14 cellular contexts compared by ENCODE assay signal in genomic region chr5:151139015-151139414, GRCh38. TPM values are rescaled to one million over a fixed set of nuclear protein-coding genes. Genes with fewer than 3 reads are reported as not detected.
DNase-seq lines count a peak whose midpoint lies in the region; TF ChIP-seq lines count a peak whose summit lies in the region.
"Had no signal": no experiment of that assay in that cellular context is flagged by ENCODE, and none has a peak within 500 bp of the region (broad histone marks: within the 10 kb centered on the region; RNA-seq: fewer than 3 reads in every experiment).

No MANE protein-coding gene starts in this region.

- peak overlapping the region; percentile 60 for H3K4me3 Mint-ChIP-seq in activated naive CD8-positive, alpha-beta T cell
- H3K4me3 Mint-ChIP-seq in progenitor cell of endocrine pancreas (ENCODE audit: low read depth) (no peak overlapping the region), HFFc6 (no peak overlapping the region)
- H3K4me3 Mint-ChIP-seq: nephron progenitor cell had no signal

- TF ChIP-seq CTCF in progenitor cell of endocrine pancreas (IDR thresholded peaks at IDR 0.05; ENCODE audit: unreplicated experiment) (no peak), HFFc6 (IDR thresholded peaks at IDR 0.05) (no peak)

- H3K27me3 ChIP-seq in H7 (ENCODE audit: control insufficient read depth, insufficient read depth, low read length), result no peaks in the 10 kb centered on the region
- H3K27me3 ChIP-seq: esophagus squamous epithelium, testis had no signal

- no peak overlapping the region for H3K4me3 ChIP-seq in H7 (ENCODE audit: insufficient read depth, low read depth, low read length)
- H3K4me3 ChIP-seq: esophagus squamous epithelium, testis had no signal

- peaks cover 84% of the 10 kb centered on the region for H3K4me1 Mint-ChIP-seq in activated naive CD8-positive, alpha-beta T cell (ENCODE audit: low read depth)
- H3K4me1 Mint-ChIP-seq in progenitor cell of endocrine pancreas (ENCODE audit: low read depth) (no peaks in the 10 kb centered on the region), HFFc6 (ENCODE audit: low read depth) (peaks cover 34% of the 10 kb centered on the region)

- H3K36me3 Mint-ChIP-seq in activated naive CD8-positive, alpha-beta T cell, result peaks cover 24% of the 10 kb centered on the region
- no peaks in the 10 kb centered on the region for H3K36me3 Mint-ChIP-seq in progenitor cell of endocrine pancreas (ENCODE audit: insufficient read depth)
- peaks cover 63% of the 10 kb centered on the region for H3K36me3 Mint-ChIP-seq in HFFc6 (ENCODE audit: low read depth)

- peak overlapping the region; percentile 91 for H3K27ac Mint-ChIP-seq in activated naive CD8-positive, alpha-beta T cell
- H3K27ac Mint-ChIP-seq in progenitor cell of endocrine pancreas (peak overlapping the region; percentile 60), HFFc6 (no peak overlapping the region)
- H3K27ac Mint-ChIP-seq: nephron progenitor cell had no signal

- no peaks in the 10 kb centered on the region for H3K9me3 Mint-ChIP-seq in activated naive CD8-positive, alpha-beta T cell (ENCODE audit: low read depth)
- H3K9me3 Mint-ChIP-seq in progenitor cell of endocrine pancreas (ENCODE audit: low read depth) (no peaks in the 10 kb centered on the region), HFFc6 (no peaks in the 10 kb centered on the region)
- H3K9me3 Mint-ChIP-seq: activated naive CD4-positive, alpha-beta T cell treated with anti-CD3 and anti-CD28 coated beads, Interleukin-2, amount 50 U/mL, for 72 hours; nephron progenitor cell had no signal

- peak; percentile 37 to 56 for DNase-seq in NCI-H2081 (lab: John Stamatoyannopoulos, UW)
- no peak for DNase-seq in NCI-H2081 treated with DMSO at 0.1 percent for 48 hours (lab: John Stamatoyannopoulos, UW)
- DNase-seq in NCI-H2196 treated with DMSO at 0.1 percent for 48 hours (lab: John Stamatoyannopoulos, UW; ENCODE audit: unreplicated experiment), result peak; percentile 37
- no peak for DNase-seq in progenitor cell of endocrine pancreas (ENCODE audit: low spot score, unreplicated experiment)
- no peak for DNase-seq in C1 segment of cervical spinal cord (lab: John Stamatoyannopoulos, UW)
- DNase-seq in HFFc6, result no peak
- DNase-seq in H7, result no peak
- DNase-seq: Calu3, esophagus squamous epithelium, nephron progenitor cell, SK-N-SH, testis had no signal

- H3K27me3 Mint-ChIP-seq in activated naive CD8-positive, alpha-beta T cell, result no peaks in the 10 kb centered on the region
- H3K27me3 Mint-ChIP-seq in progenitor cell of endocrine pancreas (no peaks in the 10 kb centered on the region), HFFc6 (ENCODE audit: insufficient read depth) (no peaks in the 10 kb centered on the region; the same call in 1 of the 2 replicates)

- H3K36me3 ChIP-seq in H7 (replicated peaks; ENCODE audit: control insufficient read depth, insufficient read depth, low read length), result peaks cover 22% of the 10 kb centered on the region

RNA-seq across cellular contexts. Expression of gene ANXA6, which starts 18.6 kb away (rescaled TPM):
- 27.7 and 28.5 TPM in 2 replicates for total RNA-seq in progenitor cell of endocrine pancreas
- 100 to 1,000 TPM; 507 to 578 (median 546) TPM for total RNA-seq in HFFc6 (2021; fragmentation: NEBNext Ultra II Directional; extraction: Animal tissue kit (Norgen Biotek cat#: 25700))
- 179 and 212 TPM in 2 replicates for total RNA-seq in H7 (2014; rRNA removed; shearing (Covaris generic))

RNA-seq across cellular contexts. Expression of gene TNIP1, which starts 58.2 kb away (rescaled TPM):
- total RNA-seq in progenitor cell of endocrine pancreas, result 53.8 and 55.0 TPM in 2 replicates
- total RNA-seq in HFFc6 (2021; fragmentation: NEBNext Ultra II Directional; extraction: Animal tissue kit (Norgen Biotek cat#: 25700)), result 100 to 1,000 TPM in 1 of 6 experiments, 10 to 100 TPM in 5; 81.5 to 105 (median 89.5) TPM
- 27.3 and 38.6 TPM in 2 replicates for total RNA-seq in H7 (2014; rRNA removed; shearing (Covaris generic))

Comparison
In these comparisons a context has a peak if more than half of its experiments do, and no peak if none do; other contexts are left out.
1. DNase-seq: peak in NCI-H2081 (2 of 2) and NCI-H2196 treated with DMSO at 0.1 percent for 48 hours (single experiment); none in NCI-H2081 treated with DMSO at 0.1 percent for 48 hours (single experiment), progenitor cell of endocrine pancreas (single experiment), C1 segment of cervical spinal cord (0 of 14), HFFc6 (single experiment) and H7 (single experiment).